In genomic region chr9:73565833-73566465, GRCh38 we compare ENCODE assay signal across 9 cellular contexts.
DNase-seq lines count a peak whose midpoint lies in the region; TF ChIP-seq lines count a peak whose summit lies in the region.
"Had no signal": no experiment of that assay in that cellular context is flagged by ENCODE, and none has a peak within 500 bp of the region (broad histone marks: within the 10 kb centered on the region; RNA-seq: fewer than 3 reads in every experiment).

No MANE protein-coding gene starts in this region.

- TF ChIP-seq CTCF in foreskin fibroblast (IDR thresholded peaks at IDR 0.05; ENCODE audit: low read depth, low read length): peak; percentile 19
- peak; percentile 99 for TF ChIP-seq CTCF in retinal pigment epithelial cell (conservative IDR thresholded peaks at IDR 0.05; ENCODE audit: low read depth, low read length)

- peak; percentile 48 for DNase-seq in NCI-H2107 treated with DMSO at 0.1 percent for 48 hours (lab: John Stamatoyannopoulos, UW; ENCODE audit: unreplicated experiment)
- DNase-seq in NCI-H2107 (lab: John Stamatoyannopoulos, UW): no peak
- DNase-seq in NCI-H748 treated with DMSO at 0.1 percent for 48 hours (lab: John Stamatoyannopoulos, UW): peak; percentile 26
- peak in 1 of 2 donors; percentile 24 for DNase-seq in foreskin fibroblast
- peak; percentile 62 for DNase-seq in retinal pigment epithelial cell (ENCODE audit: low read depth)
- no peak for DNase-seq in DMS114 treated with DMSO at 0.1 percent for 48 hours (lab: John Stamatoyannopoulos, UW; ENCODE audit: unreplicated experiment)
- no peak for DNase-seq in activated effector memory CD4-positive, alpha-beta T cell treated with Interleukin-2 at 50 U/mL for 16 hours
- DNase-seq in GM19238 (ENCODE audit: insufficient read length, low spot score): no peak

- no peak overlapping the region for H3K4me3 ChIP-seq in foreskin fibroblast (ENCODE audit: low read depth in 1 of 2, low read length in 2 of 2)
- H3K4me3 ChIP-seq in retinal pigment epithelial cell (ENCODE audit: low read length): no peak overlapping the region
- H3K4me3 ChIP-seq: BLaER1 had no signal

Comparison
In these comparisons a context has a peak if more than half of its experiments do, and no peak if none do; other contexts are left out.
1. DNase-seq: peak in NCI-H2107 treated with DMSO at 0.1 percent for 48 hours (single experiment), NCI-H748 treated with DMSO at 0.1 percent for 48 hours (single experiment) and retinal pigment epithelial cell (single experiment); none in NCI-H2107 (single experiment), DMS114 treated with DMSO at 0.1 percent for 48 hours (single experiment), activated effector memory CD4-positive, alpha-beta T cell treated with Interleukin-2 at 50 U/mL for 16 hours (single experiment) and GM19238 (single experiment).